ENCODE assay signal across 8 cellular contexts in genomic region chr3:27659279-27660021, GRCh38.
DNase-seq lines count a peak whose midpoint lies in the region; ATAC-seq lines count a peak whose summit lies in the region.

No MANE protein-coding gene starts in this region.

- DNase-seq in G401 (ENCODE audit: low spot score), result peak; percentile 20
- DNase-seq in SKM-1 (lab: John Stamatoyannopoulos, UW; ENCODE audit: unreplicated experiment), result peak; percentile 10
- DNase-seq in astrocyte of the hippocampus (ENCODE audit: low read depth, low spot score), result peak; percentile 66
- peak; percentile 77 for DNase-seq in islet precursor cell
- peak; percentile 16 for DNase-seq in stimulated activated CD8-positive, alpha-beta memory T cell treated with anti-CD3 and anti-CD28 coated beads, Interleukin-15, amount 100 ng/mL, for 1 hour (ENCODE audit: low read depth)
- no peak for DNase-seq in NCI-H2196 (lab: John Stamatoyannopoulos, UW; ENCODE audit: unreplicated experiment)

- in situ Hi-C loops in G401 (cut with HindIII; ENCODE audit: low sequenced_read_pairs), result loop anchor here (25.0 kb wide), 1 partner anchor 297 kb away; the partner anchor contains the start of gene NEK10

- ATAC-seq in GM21367 (IDR thresholded peaks at IDR 0.05; ENCODE audit: unreplicated experiment), result peak; percentile 74
- ATAC-seq in HG03575 (IDR thresholded peaks at IDR 0.05; ENCODE audit: extremely low read depth, insufficient number of reproducible peaks, low FRiP score, unreplicated experiment), result peak; percentile 52
